In genomic region chr2:20490300-20491181, GRCh38 we compare ENCODE assay signal across 1 cellular context.
TF ChIP-seq lines count a peak whose summit lies in the region.

No MANE protein-coding gene starts in this region.

TF ChIP-seq in HEK293, 187 proteins besides CTCF, POLR2A, EP300 and RAD21 (continued from another document):
- TF ChIP-seq ZNF404 (tag by site-specific recombination; IDR thresholded peaks at IDR 0.05) (no peak), ZNF654 (tag by site-specific recombination; IDR thresholded peaks at IDR 0.05; ENCODE audit: low read depth) (no peak), ZNF354C (tag by site-specific recombination; IDR thresholded peaks at IDR 0.05; ENCODE audit: borderline replicate concordance, low read depth) (no peak), GLIS1 (tag by site-specific recombination; IDR thresholded peaks at IDR 0.05) (peak; percentile 50), ZNF585B (tag by site-specific recombination; IDR thresholded peaks at IDR 0.05) (no peak), ELK4 (IDR thresholded peaks at IDR 0.05; ENCODE audit: borderline replicate concordance, low read depth, low read length) (no peak), ZBTB6 (tag by site-specific recombination; IDR thresholded peaks at IDR 0.05) (no peak), ZNF548 (tag by site-specific recombination; IDR thresholded peaks at IDR 0.05) (no peak)
